In the genomic region with DNA sequence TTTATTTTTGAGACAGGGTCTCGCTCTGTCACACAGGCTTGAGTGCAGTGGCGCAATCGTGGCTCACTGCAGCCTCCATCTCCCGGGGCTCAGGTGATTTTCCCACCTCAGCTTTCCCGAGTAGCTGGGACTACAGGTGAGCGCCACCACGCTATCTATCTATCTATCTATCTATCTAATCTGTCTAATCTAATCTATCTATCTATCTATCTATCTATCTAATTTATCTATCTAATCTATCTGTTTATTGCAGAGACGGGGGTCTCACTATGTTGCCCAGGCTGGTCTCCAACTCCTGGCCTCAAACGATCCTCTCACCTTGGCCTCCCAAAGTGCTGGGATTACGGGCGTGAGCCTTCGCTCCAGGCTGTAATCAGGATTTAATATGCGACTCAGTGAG, we compare ENCODE assay signal across 8 cellular contexts.
DNase-seq lines count a peak whose midpoint lies in the region; ATAC-seq and TF ChIP-seq lines count a peak whose summit lies in the region.

No MANE protein-coding gene starts in this region.

- H3K9ac ChIP-seq in muscle layer of colon (ENCODE audit: low read length), result peak overlapping the region; percentile 86

- DNase-seq in stimulated activated naive CD8-positive, alpha-beta T cell treated with anti-CD3 and anti-CD28 coated beads, Interleukin-15, Interleukin-2, amounts not matched to agents 100 U/mL and 50 U/mL, for 24 hours, result no peak
- DNase-seq in cardiac fibroblast (ENCODE audit: low read depth in 2 of 2) (no peak), erythroblast (lab: John Stamatoyannopoulos, UW) (no peak), cortex of kidney (lab: John Stamatoyannopoulos, UW) (no peak), NCI-H526 treated with DMSO at 0.1 percent for 48 hours (lab: John Stamatoyannopoulos, UW) (no peak)

- peaks cover 81% of the 10 kb centered on the region for H3K36me3 Mint-ChIP-seq in stimulated activated naive CD8-positive, alpha-beta T cell treated with anti-CD3 and anti-CD28 coated beads, Interleukin-15, Interleukin-2, amounts not matched to agents 100 ng/mL and 50 ng/mL, for 24 hours (ENCODE audit: low read depth)

- H3K9me3 Mint-ChIP-seq in stimulated activated naive CD8-positive, alpha-beta T cell treated with anti-CD3 and anti-CD28 coated beads, Interleukin-15, Interleukin-2, amounts not matched to agents 100 ng/mL and 50 ng/mL, for 24 hours, result peaks cover 49% of the 10 kb centered on the region

- H3K4me1 ChIP-seq in muscle layer of colon (ENCODE audit: insufficient read depth, low read length), result peaks cover 10% of the 10 kb centered on the region

- H3K4me3 ChIP-seq in cardiac fibroblast (replicated peaks in 1 of 2; ENCODE audit: low read depth in 2 of 2, low read length in 2 of 2) (peak overlapping the region; percentile 83 to 84), muscle layer of colon (ENCODE audit: low read depth in 1 of 2, low read length in 2 of 2) (peak overlapping the region; percentile 89 to 92)

- ATAC-seq in stimulated activated naive CD8-positive, alpha-beta T cell treated with anti-CD3 and anti-CD28 coated beads, Interleukin-15, Interleukin-2, amounts not matched to agents 100 U/mL and 50 U/mL, for 24 hours, result no peak
- ATAC-seq in GM18909 (IDR thresholded peaks at IDR 0.05; ENCODE audit: poor library complexity, unreplicated experiment), result no peak

- no peaks in the 10 kb centered on the region for H3K27me3 Mint-ChIP-seq in stimulated activated naive CD8-positive, alpha-beta T cell treated with anti-CD3 and anti-CD28 coated beads, Interleukin-15, Interleukin-2, amounts not matched to agents 100 ng/mL and 50 ng/mL, for 24 hours

- H3K4me3 Mint-ChIP-seq in stimulated activated naive CD8-positive, alpha-beta T cell treated with anti-CD3 and anti-CD28 coated beads, Interleukin-15, Interleukin-2, amounts not matched to agents 100 ng/mL and 50 ng/mL, for 24 hours, result peak overlapping the region; percentile 95

- no peak for TF ChIP-seq CTCF in cardiac fibroblast (IDR thresholded peaks at IDR 0.05; ENCODE audit: low read depth, low read length)

- no peak for TF ChIP-seq POLR2A in erythroblast (IDR thresholded peaks at IDR 0.05; ENCODE audit: low read length)

- H3K9me3 ChIP-seq in muscle layer of colon (ENCODE audit: low read length), result peaks cover 8% of the 10 kb centered on the region

- H3K36me3 ChIP-seq in muscle layer of colon (ENCODE audit: insufficient read depth, low read length), result peaks cover 12% of the 10 kb centered on the region

- peak overlapping the region; percentile 95 for H3K27ac Mint-ChIP-seq in stimulated activated naive CD8-positive, alpha-beta T cell treated with anti-CD3 and anti-CD28 coated beads, Interleukin-15, Interleukin-2, amounts not matched to agents 100 ng/mL and 50 ng/mL, for 24 hours

- no peaks in the 10 kb centered on the region for H3K27me3 ChIP-seq in muscle layer of colon (ENCODE audit: control insufficient read depth in 1 of 2, insufficient read depth in 2 of 2, low read length in 2 of 2)

- H3K4me1 Mint-ChIP-seq in stimulated activated naive CD8-positive, alpha-beta T cell treated with anti-CD3 and anti-CD28 coated beads, Interleukin-15, Interleukin-2, amounts not matched to agents 100 ng/mL and 50 ng/mL, for 24 hours (ENCODE audit: low read depth), result peaks cover 25% of the 10 kb centered on the region

- peak overlapping the region; percentile 82 for H3K27ac ChIP-seq in muscle layer of colon (ENCODE audit: low read depth, low read length)
